ENCODE assay signal across 18 cellular contexts in genomic region chr20:62401331-62401779, GRCh38. TPM values are rescaled to one million over a fixed set of nuclear protein-coding genes. Genes with fewer than 3 reads are reported as not detected.
A peak's percentile ranks its signal among the peaks of the same experiment; 100 is the strongest.
DNase-seq lines count a peak whose midpoint lies in the region; FAIRE-seq and TF ChIP-seq lines count a peak whose summit lies in the region.
"Had no signal": no experiment of that assay in that cellular context is flagged by ENCODE, and none has a peak within 500 bp of the region (broad histone marks: within the 10 kb centered on the region; RNA-seq: fewer than 3 reads in every experiment).

No MANE protein-coding gene starts in this region.

- no peaks in the 10 kb centered on the region for H3K9me3 ChIP-seq in A673 (ENCODE audit: low read depth, low read length, poor library complexity, severe bottlenecking)
- H3K9me3 ChIP-seq in HEK293 (ENCODE audit: control insufficient read depth, insufficient read depth, low read depth, low read length), result no peaks in the 10 kb centered on the region
- H3K9me3 ChIP-seq: ovary, upper lobe of right lung had no signal

- no peaks in the 10 kb centered on the region for H3K36me3 Mint-ChIP-seq in chondrocyte (ENCODE audit: low read depth)

- peak; percentile 38; the same call in 1 of the 2 replicates for TF ChIP-seq CTCF in A673 (conservative IDR thresholded peaks at IDR 0.05; ENCODE audit: low read depth, low read length)
- no peak for TF ChIP-seq CTCF in HEK293 (tag by site-specific recombination; IDR thresholded peaks at IDR 0.05)
- peak; percentile 33 for TF ChIP-seq CTCF in chondrocyte (IDR thresholded peaks at IDR 0.05)
- TF ChIP-seq CTCF in kidney epithelial cell (IDR thresholded peaks at IDR 0.05; ENCODE audit: insufficient read depth, low read length, poor library complexity, severe bottlenecking), result peak; percentile 7

- H3K4me1 ChIP-seq in A673 (ENCODE audit: insufficient read depth, low read length, poor library complexity, severe bottlenecking) (peaks cover 3% of the 10 kb centered on the region), HEK293 (ENCODE audit: control insufficient read depth, insufficient read depth, low read length) (0 out of 2 replicates have a peak, but pooled peaks cover under 1% of the 10 kb centered on the region)

- CTCF ChIA-PET in A673 (lab: Charles Lee) (no interaction called here), HEK293 (lab: Yijun Ruan, JAX) (interaction anchor here (2.4 kb wide), 1 partner anchor 9 kb away, joined by 11 read pairs; no protein-coding TSS in a partner anchor)

- H3K27ac ChIP-seq in A673 (ENCODE audit: low read depth, low read length, poor library complexity, severe bottlenecking) (no peak overlapping the region), HEK293 (ENCODE audit: extremely low read depth, low read depth, low read length) (no peak overlapping the region)
- H3K27ac ChIP-seq: ovary, upper lobe of right lung had no signal

- BruUV-seq in A673 (replicated peaks; lab: Mats Ljungman, UMichigan), result no TSS peak

- no peak overlapping the region for H3K4me3 ChIP-seq in A673 (ENCODE audit: low read depth, low read length, poor library complexity, severe bottlenecking)
- H3K4me3 ChIP-seq in HEK293 (ENCODE audit: low read depth, low read length), result no peak overlapping the region
- H3K4me3 ChIP-seq in kidney epithelial cell (ENCODE audit: low read depth, low read length), result no peak overlapping the region
- H3K4me3 ChIP-seq: ovary, upper lobe of right lung had no signal

- no peak overlapping the region for H3K4me3 Mint-ChIP-seq in chondrocyte (ENCODE audit: unreplicated experiment)
- H3K4me3 Mint-ChIP-seq: activated CD4-positive, alpha-beta memory T cell treated with anti-CD3 and anti-CD28 coated beads for 36 hours; activated naive CD8-positive, alpha-beta T cell treated with anti-CD3 and anti-CD28 coated beads, Interleukin-2, amount 10 ng/mL, durations not matched to agents 7 days and 5 days had no signal

- H3K4me1 Mint-ChIP-seq in chondrocyte (ENCODE audit: low read depth), result peaks cover 11% of the 10 kb centered on the region

- no peaks in the 10 kb centered on the region for H3K36me3 ChIP-seq in A673 (ENCODE audit: insufficient read depth, low read length, poor library complexity, severe bottlenecking)
- peaks cover 0 to 49% of the 10 kb centered on the region in 2 experiments; a peak in 2 of 3 replicates for H3K36me3 ChIP-seq in HEK293 (ENCODE audit: control insufficient read depth in 2 of 2, insufficient read depth in 1 of 2, low read length in 2 of 2)
- no peaks in the 10 kb centered on the region for H3K36me3 ChIP-seq in kidney epithelial cell (ENCODE audit: control insufficient read depth, insufficient read depth, low read length)
- H3K36me3 ChIP-seq: ovary, upper lobe of right lung had no signal

- H3K27ac Mint-ChIP-seq in chondrocyte (ENCODE audit: unreplicated experiment), result no peak overlapping the region
- H3K27ac Mint-ChIP-seq: activated CD4-positive, alpha-beta memory T cell treated with anti-CD3 and anti-CD28 coated beads for 36 hours; activated naive CD8-positive, alpha-beta T cell treated with anti-CD3 and anti-CD28 coated beads, Interleukin-2, amount 10 ng/mL, durations not matched to agents 7 days and 5 days had no signal

- DNase-seq in A673 (ENCODE audit: low spot score), result no peak
- no peak for DNase-seq in chondrocyte (ENCODE audit: low spot score)
- DNase-seq in kidney epithelial cell (ENCODE audit: low read depth), result no peak
- DNase-seq in DMS79 treated with DMSO at 0.1 percent for 48 hours (lab: John Stamatoyannopoulos, UW), result no peak
- DNase-seq in inferior parietal cortex (ENCODE audit: extremely low spot score), result no peak
- no peak for DNase-seq in retina
- DNase-seq in RCC 7860 (ENCODE audit: low spot score), result no peak
- DNase-seq: activated CD4-positive, alpha-beta memory T cell treated with anti-CD3 and anti-CD28 coated beads for 36 hours; activated naive CD8-positive, alpha-beta T cell treated with anti-CD3 and anti-CD28 coated beads, Interleukin-2, amount 10 ng/mL, durations not matched to agents 7 days and 5 days; central memory CD4-positive, alpha-beta T cell; Kasumi-1; midbrain; OCI-M1; ovary; stimulated activated naive CD4-positive, alpha-beta T cell; upper lobe of right lung had no signal

- H3K27me3 ChIP-seq in A673 (replicated peaks; ENCODE audit: insufficient read depth, low read depth, low read length, poor library complexity) (no peaks in the 10 kb centered on the region), kidney epithelial cell (ENCODE audit: control insufficient read depth, insufficient read depth, low read length) (no peaks in the 10 kb centered on the region)
- H3K27me3 ChIP-seq: ovary, upper lobe of right lung had no signal

- intact Hi-C loops in A673 (cut with micrococcal nuclease; ENCODE audit: unreplicated experiment), result no loop called here

- no peaks in the 10 kb centered on the region for H3K27me3 Mint-ChIP-seq in chondrocyte (ENCODE audit: low read depth)
- H3K27me3 Mint-ChIP-seq: activated CD4-positive, alpha-beta memory T cell treated with anti-CD3 and anti-CD28 coated beads for 36 hours; activated naive CD8-positive, alpha-beta T cell treated with anti-CD3 and anti-CD28 coated beads, Interleukin-2, amount 10 ng/mL, durations not matched to agents 7 days and 5 days had no signal

- POLR2A ChIA-PET in A673 (lab: Charles Lee; ENCODE audit: low non-redundant PET), result no interaction called here
- POLR2A ChIA-PET in HEK293 (lab: Yijun Ruan, JAX), result interaction anchor here (0.9 to 1.9 kb wide), 2 partner anchors 12 to 14 kb away, joined by 3 to 7 read pairs; partner anchors contain the start of gene RPS21

- H3K9me3 Mint-ChIP-seq in chondrocyte (ENCODE audit: low read depth), result no peaks in the 10 kb centered on the region
- H3K9me3 Mint-ChIP-seq: activated CD4-positive, alpha-beta memory T cell treated with anti-CD3 and anti-CD28 coated beads for 36 hours had no signal

- FAIRE-seq in RCC 7860 (lab: Jason Lieb, UNC), result no peak
- FAIRE-seq: D721Med had no signal

TF ChIP-seq in HEK293, 187 proteins besides CTCF, POLR2A, EP300 and RAD21:
- TF ChIP-seq ZIC2 (tag by site-specific recombination; IDR thresholded peaks at IDR 0.05) (peak; percentile 48; the same call in 1 of the 2 replicates), KLF8 (tag by site-specific recombination; IDR thresholded peaks at IDR 0.05) (no peak), ZNF10 (tag by site-specific recombination; IDR thresholded peaks at IDR 0.05) (peak; percentile 80; the same call in 1 of the 2 replicates)

RNA-seq across cellular contexts. Expression of gene CABLES2, which starts 5.7 kb away (rescaled TPM):
- total RNA-seq in A673 (2021) (11.8 and 14.1 TPM in 2 replicates), chondrocyte (6.4 to 7.8 TPM (median 6.5 TPM) in 3 replicates), kidney epithelial cell (6.9 and 8.1 TPM in 2 replicates)

RNA-seq across cellular contexts. Expression of gene RPS21, which starts 14.5 kb away (rescaled TPM):
- total RNA-seq in A673 (2021) (1,502 and 1,506 TPM in 2 replicates), chondrocyte (830 to 911 TPM (median 873 TPM) in 3 replicates), kidney epithelial cell (3,089 and 5,743 TPM in 2 replicates)

RNA-seq across cellular contexts. Expression of gene RBBP8NL, which starts 26.0 kb away (rescaled TPM):
- total RNA-seq in A673 (2021), result not detected in 2 replicates
- not detected in 3 replicates for total RNA-seq in chondrocyte
- total RNA-seq in kidney epithelial cell, result 0.34 TPM in 1 of 2 replicates, not detected in the other
- total RNA-seq: activated CD4-positive, alpha-beta memory T cell treated with anti-CD3 and anti-CD28 coated beads for 36 hours; activated naive CD8-positive, alpha-beta T cell treated with anti-CD3 and anti-CD28 coated beads, Interleukin-2, amount 10 ng/mL, durations not matched to agents 7 days and 5 days had no signal

RNA-seq across cellular contexts. Expression of gene LAMA5, which starts 34.2 kb away (rescaled TPM):
- total RNA-seq in A673 (2021), result 4.2 and 13.2 TPM in 2 replicates
- total RNA-seq in chondrocyte, result 156 to 368 TPM (median 355 TPM) in 3 replicates
- 359 and 455 TPM in 2 replicates for total RNA-seq in kidney epithelial cell
